8 cellular contexts compared by ENCODE assay signal in the genomic region with DNA sequence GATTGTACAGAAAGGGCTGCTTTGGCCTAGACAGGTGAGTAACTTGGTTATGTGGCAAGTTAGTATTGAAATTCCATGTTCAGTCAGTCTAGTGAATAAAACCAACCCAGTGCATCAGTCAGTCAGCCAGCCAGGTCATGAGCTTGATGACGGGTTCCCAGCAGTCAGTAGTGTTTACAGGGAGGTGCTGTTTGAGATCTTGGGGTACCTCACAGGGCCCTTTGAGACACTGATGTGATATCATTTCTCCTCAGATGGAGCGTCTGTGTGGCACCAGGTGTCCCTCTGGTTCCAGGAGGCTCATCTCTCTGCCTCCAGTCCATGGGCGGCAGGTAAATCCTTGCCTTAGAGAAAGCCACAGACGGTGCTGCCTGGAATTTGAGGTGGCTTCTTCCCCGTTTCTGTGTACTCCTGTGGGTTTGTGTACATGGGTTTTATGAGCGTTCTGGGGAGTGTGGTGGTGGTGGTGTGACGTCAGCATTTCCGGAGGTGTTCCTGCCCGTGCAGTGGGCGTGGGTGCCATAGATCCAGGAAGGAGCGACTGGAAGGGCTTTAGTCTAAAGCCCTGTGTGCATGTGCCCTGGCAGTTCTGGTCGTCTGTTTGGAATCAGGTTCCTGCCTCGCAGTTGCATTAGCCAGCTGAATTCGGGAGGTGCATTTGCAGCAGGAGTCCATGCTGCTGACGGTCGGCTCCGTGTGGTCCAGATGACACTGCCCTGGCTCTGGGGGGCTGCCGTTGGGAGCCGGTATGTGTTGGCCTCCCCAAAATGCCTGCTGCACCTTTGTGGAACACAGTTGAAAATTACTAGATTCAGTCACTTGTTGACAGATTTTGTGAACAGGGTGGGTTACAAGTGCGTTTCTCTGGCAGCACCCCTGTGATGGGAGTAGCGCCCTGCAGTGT. TPM values are rescaled to one million over a fixed set of nuclear protein-coding genes. Genes with fewer than 3 reads are reported as not detected.
DNase-seq lines count a peak whose midpoint lies in the region; ATAC-seq and TF ChIP-seq lines count a peak whose summit lies in the region.

No MANE protein-coding gene starts in this region.

- peak overlapping the region in 1 of 4 donors; percentile 6 for H3K27ac ChIP-seq in sigmoid colon

- H3K36me3 ChIP-seq in sigmoid colon: no peaks in the 10 kb centered on the region

- DNase-seq in NB4 (ENCODE audit: low read depth) (peak; percentile 90), activated T-cell treated with anti-CD3 and anti-CD28 coated beads for 24 hours (ENCODE audit: low read depth) (peak; percentile 50), kidney tubule cell (ENCODE audit: low spot score) (peak; percentile 23), NCI-H128 (lab: John Stamatoyannopoulos, UW; ENCODE audit: unreplicated experiment) (no peak), sigmoid colon (no peak), NCI-H526 (lab: John Stamatoyannopoulos, UW) (no peak)
- peak; percentile 25 for DNase-seq in stimulated activated CD8-positive, alpha-beta memory T cell treated with anti-CD3 and anti-CD28 coated beads, Interleukin-7, amount 100 ng/mL, for 24 hours (ENCODE audit: low read depth)

- no peaks in the 10 kb centered on the region for H3K27me3 ChIP-seq in sigmoid colon

- no peak for TF ChIP-seq POLR2A in NB4 (IDR thresholded peaks at IDR 0.05; ENCODE audit: extremely low read depth, insufficient read length)
- TF ChIP-seq POLR2A in sigmoid colon (IDR thresholded peaks at IDR 0.05): peak in 1 of 2 donors; percentile 10

- H3K4me3 ChIP-seq in NB4 (ENCODE audit: low read depth, low read length) (peak overlapping the region; percentile 88), sigmoid colon (no peak overlapping the region)

- no peak for ATAC-seq in HG03442 (IDR thresholded peaks at IDR 0.05; ENCODE audit: unreplicated experiment)

- WGBS in sigmoid colon, 2 donors: 25 to 67% methylated on average over 21 of the region's 21 CpGs

- no peak for TF ChIP-seq EP300 in sigmoid colon (IDR thresholded peaks at IDR 0.05)

- TF ChIP-seq CTCF in NB4 (IDR thresholded peaks at IDR 0.05; ENCODE audit: low read depth, low read length) (no peak), sigmoid colon (IDR thresholded peaks at IDR 0.05) (no peak)

- peaks cover 0 to 47% (median 36%) of the 10 kb centered on the region in 4 donors for H3K4me1 ChIP-seq in sigmoid colon

- intact Hi-C loops in sigmoid colon (cut with DNase I): loop anchor here (10.0 kb wide), 1 partner anchor 433 kb away; no protein-coding TSS in a partner anchor

- H3K9me3 ChIP-seq in sigmoid colon: no peaks in the 10 kb centered on the region

RNA-seq across cellular contexts. Expression of gene CTDP1, which starts 2.1 kb away (rescaled TPM):
- 10 to 100 TPM; 11.1 to 14.7 (median 12.6) TPM for total RNA-seq in sigmoid colon
- polyA plus RNA-seq in sigmoid colon: 10 to 100 TPM; 15.6 to 25.9 (median 22.3) TPM

Comparison
In these comparisons a context has a peak if more than half of its experiments do, and no peak if none do; other contexts are left out.
1. DNase-seq: peak in NB4 (single experiment), activated T-cell treated with anti-CD3 and anti-CD28 coated beads for 24 hours (single experiment), kidney tubule cell (single experiment) and stimulated activated CD8-positive, alpha-beta memory T cell treated with anti-CD3 and anti-CD28 coated beads, Interleukin-7, amount 100 ng/mL, for 24 hours (single experiment); none in NCI-H128 (single experiment), sigmoid colon (single experiment) and NCI-H526 (0 of 2).